Comparison of ENCODE assay signal across 20 cellular contexts in genomic region chr15:80216911-80217310, GRCh38. TPM values are rescaled to one million over a fixed set of nuclear protein-coding genes. Genes with fewer than 3 reads are reported as not detected.
DNase-seq lines count a peak whose midpoint lies in the region; ATAC-seq and TF ChIP-seq lines count a peak whose summit lies in the region.
"Had no signal": no experiment of that assay in that cellular context is flagged by ENCODE, and none has a peak within 500 bp of the region (broad histone marks: within the 10 kb centered on the region; RNA-seq: fewer than 3 reads in every experiment).

No MANE protein-coding gene starts in this region.

- in situ Hi-C loops in G401 (cut with HindIII; ENCODE audit: low sequenced_read_pairs), result no loop called here

- H3K36me3 ChIP-seq in esophagus muscularis mucosa (no peaks in the 10 kb centered on the region), vagina (no peaks in the 10 kb centered on the region), body of pancreas (replicated peaks in 1 of 2; ENCODE audit: insufficient read depth in 1 of 2, low read depth in 2 of 2) (no peaks in the 10 kb centered on the region)
- H3K36me3 ChIP-seq in effector memory CD4-positive, alpha-beta T cell (ENCODE audit: control insufficient read depth, insufficient read depth, low read length), result no peaks in the 10 kb centered on the region
- H3K36me3 ChIP-seq: BLaER1 treated with 17β-estradiol and CSF1 and Interleukin-3, amounts not matched to agents 10 nM and 100 nM had no signal

- ATAC-seq in body of pancreas, result no peak
- ATAC-seq: CD8-positive, alpha-beta T cell; GM12878 had no signal

- intact Hi-C loops in esophagus muscularis mucosa (cut with DNase I) (no loop called here), vagina (cut with DNase I) (no loop called here), body of pancreas (cut with DNase I) (no loop called here), posterior cingulate gyrus (cut with DNase I) (no loop called here)

- H3K4me1 ChIP-seq in esophagus muscularis mucosa, result no peaks in the 10 kb centered on the region
- no peaks in the 10 kb centered on the region for H3K4me1 ChIP-seq in vagina
- H3K4me1 ChIP-seq in body of pancreas, result peaks cover 12% of the 10 kb centered on the region
- H3K4me1 ChIP-seq in effector memory CD4-positive, alpha-beta T cell (ENCODE audit: control insufficient read depth, insufficient read depth, low read length, poor library complexity, severe bottlenecking), result no peaks in the 10 kb centered on the region
- H3K4me1 ChIP-seq: BLaER1 treated with 17β-estradiol and CSF1 and Interleukin-3, amounts not matched to agents 10 nM and 100 nM; Caco-2 had no signal

- no peak for TF ChIP-seq POLR2A in esophagus muscularis mucosa (IDR thresholded peaks at IDR 0.05; ENCODE audit: low read depth)
- no peak for TF ChIP-seq POLR2A in vagina (IDR thresholded peaks at IDR 0.05)
- TF ChIP-seq POLR2A in body of pancreas (IDR thresholded peaks at IDR 0.05), result no peak

- H3K4me3 ChIP-seq in esophagus muscularis mucosa (no peak overlapping the region), vagina (no peak overlapping the region), body of pancreas (no peak overlapping the region)
- H3K4me3 ChIP-seq in effector memory CD4-positive, alpha-beta T cell (ENCODE audit: insufficient read depth, low read depth, low read length, poor library complexity, severe bottlenecking), result no peak overlapping the region
- H3K4me3 ChIP-seq: BLaER1 treated with 17β-estradiol and CSF1 and Interleukin-3, amounts not matched to agents 10 nM and 100 nM; GM12878 had no signal

- no peak for TF ChIP-seq EP300 in esophagus muscularis mucosa (IDR thresholded peaks at IDR 0.05)

- DNase-seq in G401 (ENCODE audit: low spot score) (peak; percentile 71), cerebellum (ENCODE audit: low spot score) (peak; percentile 48), esophagus muscularis mucosa (ENCODE audit: extremely low spot score) (peak; percentile 60), vagina (ENCODE audit: extremely low spot score in 2 of 2) (peak; percentile 4 to 40), LoVo (ENCODE audit: low spot score) (no peak), body of pancreas (no peak), posterior cingulate gyrus (no peak)
- no peak for DNase-seq in effector memory CD4-positive, alpha-beta T cell
- DNase-seq: 8988T; AML-193; Caco-2; Calu3; CD4-positive, alpha-beta T cell; CD8-positive, alpha-beta T cell; DMS79 treated with DMSO at 0.1 percent for 48 hours; GDM1 had no signal

- no peak overlapping the region for H3K27ac ChIP-seq in esophagus muscularis mucosa (replicated peaks in 1 of 4)
- H3K27ac ChIP-seq in vagina, result no peak overlapping the region
- no peak overlapping the region for H3K27ac ChIP-seq in body of pancreas
- H3K27ac ChIP-seq in effector memory CD4-positive, alpha-beta T cell (ENCODE audit: insufficient read depth, low read length, poor library complexity, severe bottlenecking), result no peak overlapping the region
- H3K27ac ChIP-seq: BLaER1 treated with 17β-estradiol and CSF1 and Interleukin-3, amounts not matched to agents 10 nM and 100 nM; C4-2B had no signal

- H3K27me3 ChIP-seq in esophagus muscularis mucosa, result no peaks in the 10 kb centered on the region
- no peaks in the 10 kb centered on the region for H3K27me3 ChIP-seq in vagina
- H3K27me3 ChIP-seq in body of pancreas, result no peaks in the 10 kb centered on the region
- peaks cover 6% of the 10 kb centered on the region for H3K27me3 ChIP-seq in effector memory CD4-positive, alpha-beta T cell (replicated peaks; ENCODE audit: control insufficient read depth, insufficient read depth, low read length, poor library complexity, severe bottlenecking)
- H3K27me3 ChIP-seq: BLaER1 treated with 17β-estradiol and CSF1 and Interleukin-3, amounts not matched to agents 10 nM and 100 nM had no signal

- H3K9me3 ChIP-seq in esophagus muscularis mucosa (peaks cover 0 to 7% (median 2%) of the 10 kb centered on the region in 4 donors), vagina (no peaks in the 10 kb centered on the region), body of pancreas (no peaks in the 10 kb centered on the region)
- H3K9me3 ChIP-seq in effector memory CD4-positive, alpha-beta T cell (ENCODE audit: control insufficient read depth, low read length), result no peaks in the 10 kb centered on the region
- H3K9me3 ChIP-seq: BLaER1 treated with 17β-estradiol and CSF1 and Interleukin-3, amounts not matched to agents 10 nM and 100 nM; Caco-2 had no signal

- TF ChIP-seq CTCF in esophagus muscularis mucosa (IDR thresholded peaks at IDR 0.05), result no peak
- TF ChIP-seq CTCF in vagina (IDR thresholded peaks at IDR 0.05), result no peak
- TF ChIP-seq CTCF in body of pancreas (IDR thresholded peaks at IDR 0.05), result no peak

- WGBS in esophagus muscularis mucosa, result 90% methylated on average over 1 of the region's 1 CpG
- 64 to 72% methylated on average over 1 of the region's 1 CpG for WGBS in body of pancreas, 2 donors

RNA-seq across cellular contexts. Expression of gene CTXND1, which starts 35.1 kb away (rescaled TPM):
- not detected in 2 replicates for total RNA-seq in G401 (2014; rRNA removed; shearing (Covaris generic))
- total RNA-seq in cerebellum (7.3 TPM), esophagus muscularis mucosa (under 1 TPM; 0.33 to 0.80 (median 0.56) TPM), vagina (0.49 TPM), body of pancreas (1 to 10 TPM in 1 of 2 donors, under 1 TPM in 1; 0.66 to 1.0 TPM)
- total RNA-seq: B cell; Calu3; CD4-positive, alpha-beta T cell; CD8-positive, alpha-beta T cell; GM12878 had no signal

Comparison
In these comparisons a context has a peak if more than half of its experiments do, and no peak if none do; other contexts are left out.
1. DNase-seq: peak in G401 (single experiment), cerebellum (single experiment), esophagus muscularis mucosa (single experiment) and vagina (2 of 2); none in LoVo (single experiment), body of pancreas (0 of 4), effector memory CD4-positive, alpha-beta T cell (0 of 3) and posterior cingulate gyrus (0 of 10).